ENCODE assay signal across 8 cellular contexts in the genomic region with DNA sequence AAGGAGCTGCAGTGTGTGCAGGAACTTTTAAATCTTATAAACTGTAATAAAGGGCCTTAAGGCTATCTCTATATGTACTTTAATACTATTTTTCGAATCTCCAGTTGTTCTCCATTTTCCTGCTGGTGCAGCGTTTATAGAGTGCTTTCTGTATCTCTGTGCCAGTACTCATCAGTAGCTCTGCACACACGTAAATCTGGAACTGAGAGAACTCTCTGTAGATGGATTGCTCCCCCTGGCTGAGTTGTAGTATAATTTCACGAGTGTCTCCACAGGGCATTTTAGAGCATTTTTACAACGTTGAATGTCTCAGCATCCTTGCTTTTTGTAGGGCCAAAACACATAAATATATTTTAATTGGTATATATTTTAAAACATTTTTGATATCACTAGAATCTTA.
DNase-seq lines count a peak whose midpoint lies in the region; ATAC-seq, FAIRE-seq and TF ChIP-seq lines count a peak whose summit lies in the region.

No MANE protein-coding gene starts in this region.

- no peaks in the 10 kb centered on the region for H3K9me3 ChIP-seq in endothelial cell of umbilical vein (replicated peaks; ENCODE audit: control insufficient read depth, insufficient read depth, low read length)
- H3K9me3 ChIP-seq in gastrocnemius medialis = no peaks in the 10 kb centered on the region

- no peaks in the 10 kb centered on the region for H3K79me2 ChIP-seq in endothelial cell of umbilical vein (ENCODE audit: control insufficient read depth, insufficient read depth, low read length)

- TF ChIP-seq CTCF in endothelial cell of umbilical vein (IDR thresholded peaks at IDR 0.05; ENCODE audit: extremely low read depth in 1 of 2, insufficient read depth in 1 of 2, low read depth in 1 of 2, low read length in 2 of 2) (peak in 1 of 2 donors; percentile 10), retinal pigment epithelial cell (conservative IDR thresholded peaks at IDR 0.05; ENCODE audit: low read depth, low read length) (peak; percentile 60), gastrocnemius medialis (IDR thresholded peaks at IDR 0.05 in 4 of 5, conservative IDR thresholded peaks at IDR 0.05 in 1 of 5) (peak in 2 of 5 experiments; percentile 15 to 19)

- FAIRE-seq in endothelial cell of umbilical vein (lab: Jason Lieb, UNC) = no peak

- H3K27me3 ChIP-seq in endothelial cell of umbilical vein (ENCODE audit: control insufficient read depth in 2 of 2, insufficient read depth in 2 of 2, low read length in 2 of 2) = no peaks in the 10 kb centered on the region
- no peaks in the 10 kb centered on the region for H3K27me3 ChIP-seq in gastrocnemius medialis

- H2AFZ ChIP-seq in endothelial cell of umbilical vein (ENCODE audit: low read depth, low read length) = no peak overlapping the region

- CTCF ChIA-PET in endothelial cell of umbilical vein (lab: Charles Lee) = interaction anchor here (0.8 to 2.9 kb wide), 6 partner anchors 14 to 649 kb away, joined by 3 to 26 read pairs (median 5); no protein-coding TSS in a partner anchor

- dilution Hi-C loops in endothelial cell of umbilical vein (cut with MboI; ENCODE audit: extremely low pct_ligation_motif_present, low sequenced_read_pairs) = no loop called here

- TF ChIP-seq POLR2A in endothelial cell of umbilical vein (IDR thresholded peaks at IDR 0.05; ENCODE audit: low read depth, low read length) (no peak), gastrocnemius medialis (IDR thresholded peaks at IDR 0.05) (no peak)

- intact Hi-C loops in endothelial cell of umbilical vein (cut with micrococcal nuclease) = loop anchor here (1.0 kb wide), 1 partner anchor 511 kb away; no protein-coding TSS in a partner anchor
- intact Hi-C loops in gastrocnemius medialis (cut with DNase I; ENCODE audit: low total_unique reads) = loop anchor here (2.0 kb wide), 1 partner anchor 511 kb away; no protein-coding TSS in a partner anchor

- H3K4me3 ChIP-seq in endothelial cell of umbilical vein (replicated peaks in 1 of 3; ENCODE audit: insufficient read depth in 1 of 3, low read depth in 1 of 3, low read length in 3 of 3) = no peak overlapping the region
- no peak overlapping the region for H3K4me3 ChIP-seq in retinal pigment epithelial cell (ENCODE audit: low read length)
- no peak overlapping the region for H3K4me3 ChIP-seq in gastrocnemius medialis

- H4K20me1 ChIP-seq in endothelial cell of umbilical vein (replicated peaks; ENCODE audit: control insufficient read depth, extremely low read depth, insufficient read depth, low read length) = no peaks in the 10 kb centered on the region

- ATAC-seq in HG02970 (IDR thresholded peaks at IDR 0.05; ENCODE audit: low FRiP score, unreplicated experiment) = peak; percentile 52
- no peak for ATAC-seq in HG02588 (IDR thresholded peaks at IDR 0.05; ENCODE audit: unreplicated experiment)
- no peak for ATAC-seq in gastrocnemius medialis

- H3K36me3 ChIP-seq in endothelial cell of umbilical vein (ENCODE audit: control insufficient read depth in 2 of 2, extremely low read depth in 1 of 2, insufficient read depth in 2 of 2, low read length in 2 of 2) (no peaks in the 10 kb centered on the region), gastrocnemius medialis (peaks cover 0 to 19% of the 10 kb centered on the region in 2 donors)

- H3K4me2 ChIP-seq in endothelial cell of umbilical vein (ENCODE audit: insufficient read depth, low read length) = no peak overlapping the region

- POLR2A ChIA-PET in endothelial cell of umbilical vein (lab: Charles Lee) = no interaction called here

- DNase-seq in COLO829 (ENCODE audit: low spot score) (peak; percentile 3), NCI-H460 (ENCODE audit: extremely low read depth, low read depth) (peak; percentile 33), endothelial cell of umbilical vein (ENCODE audit: low read depth, low spot score) (peak; percentile 6), retinal pigment epithelial cell (ENCODE audit: low read depth) (peak; percentile 6), gastrocnemius medialis (no peak)
- no peak for DNase-seq in activated effector memory CD4-positive, alpha-beta T cell treated with Interleukin-2 at 50 U/mL for 16 hours

- no peak overlapping the region for H3K27ac ChIP-seq in endothelial cell of umbilical vein (ENCODE audit: insufficient read depth, low read depth, low read length)
- H3K27ac ChIP-seq in gastrocnemius medialis = peak overlapping the region in 1 of 4 donors; percentile 3

- H3K4me1 ChIP-seq in endothelial cell of umbilical vein (ENCODE audit: control insufficient read depth, extremely low read depth, insufficient read depth, low read length) (no peaks in the 10 kb centered on the region), gastrocnemius medialis (no peaks in the 10 kb centered on the region)

- H3K9me1 ChIP-seq in endothelial cell of umbilical vein (replicated peaks; ENCODE audit: control insufficient read depth, extremely low read depth, insufficient read depth, low read length) = no peaks in the 10 kb centered on the region

- no peak overlapping the region for H3K9ac ChIP-seq in endothelial cell of umbilical vein (replicated peaks; ENCODE audit: extremely low read depth, insufficient read depth, low read length)

- BruUV-seq in endothelial cell of umbilical vein (replicated peaks; lab: Mats Ljungman, UMichigan) = no TSS peak

- in situ Hi-C loops in gastrocnemius medialis (cut with MboI; ENCODE audit: low sequenced_read_pairs in 4 of 4) = no loop called here

TF ChIP-seq in endothelial cell of umbilical vein, 7 proteins besides CTCF, POLR2A, EP300 and RAD21:
- TF ChIP-seq GATA2 (IDR thresholded peaks at IDR 0.05; ENCODE audit: insufficient read depth, insufficient read length, low read depth, low read length) (no peak), EZH2 (IDR thresholded peaks at IDR 0.05; ENCODE audit: borderline replicate concordance, low read depth, low read length, severe bottlenecking) (no peak), MAX (IDR thresholded peaks at IDR 0.05; ENCODE audit: insufficient read depth, insufficient read length) (no peak), MYC (IDR thresholded peaks at IDR 0.05; ENCODE audit: low read depth, low read length) (no peak), FOS (IDR thresholded peaks at IDR 0.05; ENCODE audit: borderline replicate concordance, insufficient read depth, low read length) (no peak), JUN (IDR thresholded peaks at IDR 0.05; ENCODE audit: borderline replicate concordance, insufficient read depth, insufficient read length, low read depth) (no peak), POLR2AphosphoS5 (IDR thresholded peaks at IDR 0.05; ENCODE audit: insufficient read depth, low read depth, low read length) (no peak)
TF ChIP-seq in endothelial cell of umbilical vein: peak in this region for 0.

Comparison
In these comparisons a context has a peak if more than half of its experiments do, and no peak if none do; other contexts are left out.
1. DNase-seq: peak in COLO829 (single experiment), NCI-H460 (single experiment), endothelial cell of umbilical vein (single experiment) and retinal pigment epithelial cell (single experiment); none in activated effector memory CD4-positive, alpha-beta T cell treated with Interleukin-2 at 50 U/mL for 16 hours (single experiment) and gastrocnemius medialis (0 of 2).